ENCODE assay signal across 8 cellular contexts in the genomic region with DNA sequence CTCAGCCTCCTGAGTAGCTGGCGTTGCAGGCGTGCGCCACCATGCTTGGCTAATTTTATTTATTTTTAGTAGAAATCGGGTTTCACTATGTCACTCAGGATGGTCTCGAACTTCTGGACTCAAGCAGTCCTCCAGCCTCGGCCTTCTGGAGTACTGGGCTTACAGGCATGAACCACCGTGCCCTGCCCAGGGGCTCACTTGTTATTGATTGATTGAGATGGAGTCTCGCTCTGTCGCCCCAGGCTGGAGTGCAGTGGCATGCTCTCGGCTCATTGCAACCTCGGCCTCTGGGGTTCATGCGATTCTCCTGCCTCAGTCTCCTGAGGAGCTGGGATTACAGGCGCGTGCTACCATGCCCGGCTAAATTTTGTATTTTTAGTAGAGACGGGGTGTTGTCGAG. TPM values are rescaled to one million over a fixed set of nuclear protein-coding genes. Genes with fewer than 3 reads are reported as not detected.
DNase-seq lines count a peak whose midpoint lies in the region; ATAC-seq and TF ChIP-seq lines count a peak whose summit lies in the region.

No MANE protein-coding gene starts in this region.

- no peak overlapping the region for H3K27ac Mint-ChIP-seq in endothelial cell (ENCODE audit: unreplicated experiment)
- peak overlapping the region; percentile 77 for H3K27ac Mint-ChIP-seq in progenitor cell of endocrine pancreas

- peaks cover 37% of the 10 kb centered on the region for H4K20me1 ChIP-seq in DOHH2 (ENCODE audit: control insufficient read depth, insufficient read depth, low read depth, low read length)
- peaks cover 36% of the 10 kb centered on the region for H4K20me1 ChIP-seq in PC-3 (ENCODE audit: low read length)

- H3K4me3 Mint-ChIP-seq in endothelial cell (ENCODE audit: unreplicated experiment) (peak overlapping the region; percentile 89), progenitor cell of endocrine pancreas (ENCODE audit: low read depth) (peak overlapping the region; percentile 94)

- H3K27me3 Mint-ChIP-seq in endothelial cell (ENCODE audit: unreplicated experiment), result peaks cover 3% of the 10 kb centered on the region
- H3K27me3 Mint-ChIP-seq in progenitor cell of endocrine pancreas, result no peaks in the 10 kb centered on the region

- CTCF ChIA-PET in PC-3 (lab: Charles Lee), result no interaction called here

- H3K9ac ChIP-seq in PC-3 (ENCODE audit: low read length), result peak overlapping the region; percentile 99; the same call in 1 of the 2 replicates

- H3K9me3 ChIP-seq in DOHH2 (ENCODE audit: control insufficient read depth, insufficient read depth, low read length), result no peaks in the 10 kb centered on the region
- no peaks in the 10 kb centered on the region for H3K9me3 ChIP-seq in PC-3 (ENCODE audit: low read length)

- H3K4me1 Mint-ChIP-seq in endothelial cell (ENCODE audit: unreplicated experiment) (peaks cover 34% of the 10 kb centered on the region), progenitor cell of endocrine pancreas (ENCODE audit: low read depth) (peaks cover 41% of the 10 kb centered on the region)

- peaks cover 68% of the 10 kb centered on the region for H3K36me3 ChIP-seq in DOHH2 (ENCODE audit: control insufficient read depth, low read length)
- H3K36me3 ChIP-seq in PC-3 (ENCODE audit: low read depth, low read length), result no peaks in the 10 kb centered on the region

- H3K79me2 ChIP-seq in DOHH2 (ENCODE audit: control insufficient read depth, low read length) (peaks cover 85% of the 10 kb centered on the region), PC-3 (ENCODE audit: low read length) (peaks cover 76% of the 10 kb centered on the region)

- ATAC-seq in PC-3, result no peak
- no peak for ATAC-seq in esophagus mucosa

- H3K9me3 Mint-ChIP-seq in endothelial cell (ENCODE audit: unreplicated experiment) (no peaks in the 10 kb centered on the region), progenitor cell of endocrine pancreas (ENCODE audit: low read depth) (no peaks in the 10 kb centered on the region)

- H3K4me1 ChIP-seq in DOHH2 (ENCODE audit: control insufficient read depth, low read length), result peaks cover 72% of the 10 kb centered on the region
- peaks cover 28% of the 10 kb centered on the region for H3K4me1 ChIP-seq in PC-3 (ENCODE audit: insufficient read depth, low read length)

- H3K4me2 ChIP-seq in DOHH2 (ENCODE audit: low read length) (peak overlapping the region; percentile 96), PC-3 (ENCODE audit: low read length) (peak overlapping the region; percentile 91)

- no peak overlapping the region for H3K27ac ChIP-seq in DOHH2 (ENCODE audit: low read depth, low read length)
- H3K27ac ChIP-seq in PC-3 (ENCODE audit: low read length), result no peak overlapping the region

- no TSS peak for BruUV-seq in PC-3 (replicated peaks; lab: Mats Ljungman, UMichigan)

- H2AFZ ChIP-seq in PC-3 (ENCODE audit: low read length), result no peak overlapping the region

- DNase-seq in PC-3 (no peak), endothelial cell (ENCODE audit: low spot score) (no peak), progenitor cell of endocrine pancreas (ENCODE audit: low spot score, unreplicated experiment) (no peak), cortex of kidney (lab: John Stamatoyannopoulos, UW) (no peak), NCI-H1417 treated with DMSO at 0.1 percent for 48 hours (lab: John Stamatoyannopoulos, UW) (no peak)
- no peak for DNase-seq in activated CD4-positive, CD25-positive, alpha-beta regulatory T cell (lab: John Stamatoyannopoulos, UW)

- H3K4me3 ChIP-seq in DOHH2 (ENCODE audit: low read length), result peak overlapping the region; percentile 97
- peak overlapping the region; percentile 97 for H3K4me3 ChIP-seq in PC-3 (ENCODE audit: low read length)

- H3K36me3 Mint-ChIP-seq in endothelial cell (ENCODE audit: low read depth, unreplicated experiment) (peaks cover 4% of the 10 kb centered on the region), progenitor cell of endocrine pancreas (ENCODE audit: insufficient read depth) (peaks cover 2% of the 10 kb centered on the region)

- H3K9me2 ChIP-seq in DOHH2 (replicated peaks; ENCODE audit: control insufficient read depth, low read length), result no peaks in the 10 kb centered on the region
- no peaks in the 10 kb centered on the region for H3K9me2 ChIP-seq in PC-3 (replicated peaks; ENCODE audit: low read length)

- H3K27me3 ChIP-seq in DOHH2 (ENCODE audit: control insufficient read depth, low read length), result no peaks in the 10 kb centered on the region
- H3K27me3 ChIP-seq in PC-3 (ENCODE audit: low read length), result no peaks in the 10 kb centered on the region

- intact Hi-C loops in PC-3 (cut with micrococcal nuclease), result loop anchor here (2.0 kb wide), 1 partner anchor 91 kb away; a partner anchor contains a TSS

- POLR2A ChIA-PET in PC-3 (lab: Charles Lee; ENCODE audit: unreplicated experiment), result no interaction called here

- TF ChIP-seq CTCF in DOHH2 (IDR thresholded peaks at IDR 0.05; ENCODE audit: low read depth, low read length, poor library complexity, severe bottlenecking), result no peak
- no peak for TF ChIP-seq CTCF in PC-3 (conservative IDR thresholded peaks at IDR 0.05; ENCODE audit: low read depth, low read length)
- TF ChIP-seq CTCF in endothelial cell (IDR thresholded peaks at IDR 0.05; ENCODE audit: unreplicated experiment), result no peak
- no peak for TF ChIP-seq CTCF in progenitor cell of endocrine pancreas (IDR thresholded peaks at IDR 0.05; ENCODE audit: unreplicated experiment)

- H3F3A ChIP-seq in DOHH2 (ENCODE audit: control insufficient read depth, insufficient read depth), result peaks cover 18% of the 10 kb centered on the region
- no peaks in the 10 kb centered on the region for H3F3A ChIP-seq in PC-3 (ENCODE audit: low read length, unreplicated experiment)

RNA-seq across cellular contexts. Expression of a gene that starts 1.6 kb away (rescaled TPM):
- total RNA-seq in PC-3 (2014; rRNA removed), result 70.6 and 82.9 TPM in 2 replicates
- total RNA-seq in endothelial cell (ENCODE audit: unreplicated experiment), result 162 TPM
- total RNA-seq in progenitor cell of endocrine pancreas, result 133 and 138 TPM in 2 replicates
- 107 TPM for total RNA-seq in esophagus mucosa

RNA-seq across cellular contexts. Expression of a gene that starts 27.1 kb away (rescaled TPM):
- total RNA-seq in PC-3 (2014; rRNA removed) (3.7 and 6.1 TPM in 2 replicates), endothelial cell (ENCODE audit: unreplicated experiment) (33.0 TPM), progenitor cell of endocrine pancreas (23.1 and 25.7 TPM in 2 replicates), esophagus mucosa (20.1 TPM)
